ENCODE assay signal across 1 cellular context in the genomic region with DNA sequence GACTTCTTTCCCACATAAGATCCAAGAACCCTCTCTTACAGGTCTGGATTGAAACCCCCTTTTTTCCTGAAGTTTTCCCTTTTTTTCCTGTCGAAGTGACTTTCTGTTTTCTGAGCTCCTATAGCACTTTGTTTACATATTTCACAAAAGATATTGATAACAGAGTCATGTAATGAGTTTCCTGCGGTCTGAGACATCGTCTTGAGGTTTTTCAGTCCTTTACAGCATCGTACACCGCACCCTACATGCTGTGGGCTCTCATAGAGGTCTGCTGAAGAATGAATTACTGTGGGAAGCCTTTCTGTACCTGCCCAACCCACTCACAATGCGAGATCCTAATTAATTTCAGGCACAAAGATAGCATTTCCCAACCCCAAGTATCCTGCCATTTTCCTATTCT.
TF ChIP-seq lines count a peak whose summit lies in the region.

No MANE protein-coding gene starts in this region.

TF ChIP-seq in IMR-90, 13 proteins besides CTCF, POLR2A, EP300 and RAD21:
- TF ChIP-seq, protein P1, sequence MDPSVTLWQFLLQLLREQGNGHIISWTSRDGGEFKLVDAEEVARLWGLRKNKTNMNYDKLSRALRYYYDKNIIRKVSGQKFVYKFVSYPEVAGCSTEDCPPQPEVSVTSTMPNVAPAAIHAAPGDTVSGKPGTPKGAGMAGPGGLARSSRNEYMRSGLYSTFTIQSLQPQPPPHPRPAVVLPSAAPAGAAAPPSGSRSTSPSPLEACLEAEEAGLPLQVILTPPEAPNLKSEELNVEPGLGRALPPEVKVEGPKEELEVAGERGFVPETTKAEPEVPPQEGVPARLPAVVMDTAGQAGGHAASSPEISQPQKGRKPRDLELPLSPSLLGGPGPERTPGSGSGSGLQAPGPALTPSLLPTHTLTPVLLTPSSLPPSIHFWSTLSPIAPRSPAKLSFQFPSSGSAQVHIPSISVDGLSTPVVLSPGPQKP (IDR thresholded peaks at IDR 0.05; ENCODE audit: borderline replicate concordance, low read depth, low read length): no peak
- no peak for TF ChIP-seq NFE2L2 (IDR thresholded peaks at IDR 0.05; ENCODE audit: low read depth, low read length)
- TF ChIP-seq CEBPB (IDR thresholded peaks at IDR 0.05; ENCODE audit: low read depth, low read length): no peak
- TF ChIP-seq RCOR1 (IDR thresholded peaks at IDR 0.05; ENCODE audit: insufficient replicate concordance, low read length): no peak
- no peak for TF ChIP-seq MXI1 (IDR thresholded peaks at IDR 0.05; ENCODE audit: borderline replicate concordance, low read depth, low read length)
- TF ChIP-seq SMC3 (IDR thresholded peaks at IDR 0.05; ENCODE audit: low read depth, low read length): no peak
- TF ChIP-seq CHD1 (IDR thresholded peaks at IDR 0.05; ENCODE audit: low read depth, low read length): no peak
- no peak for TF ChIP-seq MAZ (IDR thresholded peaks at IDR 0.05; ENCODE audit: borderline replicate concordance, low read depth, low read length)
- TF ChIP-seq MAFK (IDR thresholded peaks at IDR 0.05; ENCODE audit: low read depth, low read length): no peak
- TF ChIP-seq, protein P2, sequence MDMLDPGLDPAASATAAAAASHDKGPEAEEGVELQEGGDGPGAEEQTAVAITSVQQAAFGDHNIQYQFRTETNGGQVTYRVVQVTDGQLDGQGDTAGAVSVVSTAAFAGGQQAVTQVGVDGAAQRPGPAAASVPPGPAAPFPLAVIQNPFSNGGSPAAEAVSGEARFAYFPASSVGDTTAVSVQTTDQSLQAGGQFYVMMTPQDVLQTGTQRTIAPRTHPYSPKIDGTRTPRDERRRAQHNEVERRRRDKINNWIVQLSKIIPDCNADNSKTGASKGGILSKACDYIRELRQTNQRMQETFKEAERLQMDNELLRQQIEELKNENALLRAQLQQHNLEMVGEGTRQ (IDR thresholded peaks at IDR 0.05; ENCODE audit: low read depth, low read length): no peak
- TF ChIP-seq RFX5 (IDR thresholded peaks at IDR 0.05; ENCODE audit: low read depth, low read length): no peak
- TF ChIP-seq FOS (IDR thresholded peaks at IDR 0.05; ENCODE audit: low read depth, low read length): no peak
- no peak for TF ChIP-seq BHLHE40 (IDR thresholded peaks at IDR 0.05; ENCODE audit: low read depth, low read length)
